In the genomic region with DNA sequence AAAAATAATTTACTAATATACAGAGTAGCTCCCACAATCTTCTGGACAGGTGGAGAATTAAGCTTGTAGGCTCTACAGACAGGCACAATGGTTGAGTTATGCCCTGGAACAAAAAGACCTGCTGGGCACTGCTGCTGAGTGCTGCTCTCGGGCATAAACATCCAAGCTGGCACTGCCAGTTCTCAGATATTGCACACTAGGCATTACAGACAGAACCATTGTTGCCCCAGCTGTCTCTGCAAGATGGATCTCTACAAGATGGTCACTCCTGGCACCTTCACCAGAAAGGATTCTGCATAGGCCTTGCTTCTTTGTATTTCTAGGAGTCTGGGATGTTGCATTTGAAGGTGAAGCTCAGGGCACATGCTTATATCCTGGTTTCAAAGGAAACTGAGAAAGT, we compare ENCODE assay signal across 18 cellular contexts.
"Had no signal": no experiment of that assay in that cellular context is flagged by ENCODE, and none has a peak within 500 bp of the region (broad histone marks: within the 10 kb centered on the region; RNA-seq: fewer than 3 reads in every experiment).

No MANE protein-coding gene starts in this region.

- H3K27me3 Mint-ChIP-seq: memory B cell had no signal

- H3K9me3 Mint-ChIP-seq: memory B cell, mesothelial cell of epicardium had no signal

- H3K36me3 Mint-ChIP-seq: memory B cell, mesothelial cell of epicardium had no signal

- ATAC-seq: foreskin keratinocyte; gastroesophageal sphincter; heart right ventricle; left cardiac atrium; left lung; left ventricle myocardium superior; lower lobe of right lung; naive thymus-derived CD4-positive, alpha-beta T cell had no signal

- H3K4me3 Mint-ChIP-seq: memory B cell; mesothelial cell of epicardium; naive thymus-derived CD4-positive, alpha-beta T cell had no signal

- H3K4me3 ChIP-seq: coronary artery, dorsolateral prefrontal cortex, esophagus muscularis mucosa, gastroesophageal sphincter, heart right ventricle, left lung, lower lobe of right lung had no signal

- H3K9me3 ChIP-seq: esophagus muscularis mucosa, gastroesophageal sphincter, heart right ventricle, left lung, lower lobe of right lung had no signal

- H3K36me3 ChIP-seq: esophagus muscularis mucosa, gastroesophageal sphincter, heart right ventricle, left lung, lower lobe of right lung had no signal

- H3K27ac ChIP-seq: coronary artery, esophagus muscularis mucosa, foreskin keratinocyte, gastroesophageal sphincter, heart right ventricle, left lung, lower lobe of right lung had no signal

- H3K4me1 Mint-ChIP-seq: memory B cell; mesothelial cell of epicardium; naive thymus-derived CD4-positive, alpha-beta T cell had no signal

- DNase-seq: dermis blood vessel endothelial cell; effector CD4-positive, alpha-beta T cell; effector memory CD4-positive, alpha-beta T cell; foreskin keratinocyte; glutamatergic neuron; heart right ventricle; hippocampal formation; left cardiac atrium; left lung; left ventricle myocardium superior; lower lobe of right lung; naive thymus-derived CD4-positive, alpha-beta T cell had no signal

- H3K27me3 ChIP-seq: dorsolateral prefrontal cortex, esophagus muscularis mucosa, foreskin keratinocyte, gastroesophageal sphincter, heart right ventricle, left lung had no signal

- H3K4me1 ChIP-seq: esophagus muscularis mucosa, foreskin keratinocyte, gastroesophageal sphincter, heart right ventricle, left lung, lower lobe of right lung had no signal

- H3K27ac Mint-ChIP-seq: memory B cell; mesothelial cell of epicardium; naive thymus-derived CD4-positive, alpha-beta T cell had no signal
